Comparison of ENCODE assay signal across 1 cellular context in the genomic region with DNA sequence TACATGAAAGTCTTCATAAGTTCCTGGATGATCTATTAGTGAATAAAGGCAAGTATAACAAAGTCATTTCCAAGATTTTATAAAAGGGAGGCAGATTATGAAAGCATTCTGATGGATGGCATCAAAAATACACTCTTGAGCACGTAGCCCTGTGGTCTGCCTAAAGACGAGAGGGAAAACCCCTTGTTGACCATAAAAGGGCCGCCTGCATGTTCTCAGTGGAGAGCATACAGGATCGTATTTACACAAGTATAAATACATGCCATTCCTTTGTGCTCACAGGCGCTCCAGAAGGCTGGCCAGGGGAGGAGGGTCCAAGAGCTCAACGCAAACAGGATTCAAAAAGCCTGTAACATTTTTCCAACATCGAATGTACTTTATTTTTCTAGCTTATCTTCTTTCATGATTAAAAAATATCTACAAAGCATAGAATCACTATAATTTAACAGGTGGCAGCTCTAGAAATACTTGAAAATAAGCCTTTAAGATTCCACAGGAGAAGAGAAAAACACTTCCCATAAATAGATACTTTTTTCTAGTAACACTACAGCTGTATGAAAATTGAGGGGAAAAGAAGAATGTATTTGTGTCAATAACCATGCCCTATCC.
TF ChIP-seq lines count a peak whose summit lies in the region.

No MANE protein-coding gene starts in this region.

TF ChIP-seq in HepG2, 621 proteins besides CTCF, POLR2A, EP300 and RAD21 (continued from another document and continues in another):
- TF ChIP-seq, protein P1, sequence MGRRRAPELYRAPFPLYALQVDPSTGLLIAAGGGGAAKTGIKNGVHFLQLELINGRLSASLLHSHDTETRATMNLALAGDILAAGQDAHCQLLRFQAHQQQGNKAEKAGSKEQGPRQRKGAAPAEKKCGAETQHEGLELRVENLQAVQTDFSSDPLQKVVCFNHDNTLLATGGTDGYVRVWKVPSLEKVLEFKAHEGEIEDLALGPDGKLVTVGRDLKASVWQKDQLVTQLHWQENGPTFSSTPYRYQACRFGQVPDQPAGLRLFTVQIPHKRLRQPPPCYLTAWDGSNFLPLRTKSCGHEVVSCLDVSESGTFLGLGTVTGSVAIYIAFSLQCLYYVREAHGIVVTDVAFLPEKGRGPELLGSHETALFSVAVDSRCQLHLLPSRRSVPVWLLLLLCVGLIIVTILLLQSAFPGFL (CRISPR knock-in tag; IDR thresholded peaks at IDR 0.05) = no peak
- TF ChIP-seq SP5 (CRISPR knock-in tag; IDR thresholded peaks at IDR 0.05; ENCODE audit: borderline replicate concordance, low read depth) = peak; percentile 64; the same call in 1 of the 2 replicates
- TF ChIP-seq FOXJ3 (CRISPR knock-in tag; IDR thresholded peaks at IDR 0.05; ENCODE audit: borderline replicate concordance) = peak; percentile 83; the same call in 1 of the 2 replicates
- no peak for TF ChIP-seq ZFP41 (CRISPR knock-in tag; IDR thresholded peaks at IDR 0.05; ENCODE audit: borderline replicate concordance)
- TF ChIP-seq ZMYM2 (CRISPR knock-in tag; IDR thresholded peaks at IDR 0.05) = no peak
- TF ChIP-seq, protein P2, sequence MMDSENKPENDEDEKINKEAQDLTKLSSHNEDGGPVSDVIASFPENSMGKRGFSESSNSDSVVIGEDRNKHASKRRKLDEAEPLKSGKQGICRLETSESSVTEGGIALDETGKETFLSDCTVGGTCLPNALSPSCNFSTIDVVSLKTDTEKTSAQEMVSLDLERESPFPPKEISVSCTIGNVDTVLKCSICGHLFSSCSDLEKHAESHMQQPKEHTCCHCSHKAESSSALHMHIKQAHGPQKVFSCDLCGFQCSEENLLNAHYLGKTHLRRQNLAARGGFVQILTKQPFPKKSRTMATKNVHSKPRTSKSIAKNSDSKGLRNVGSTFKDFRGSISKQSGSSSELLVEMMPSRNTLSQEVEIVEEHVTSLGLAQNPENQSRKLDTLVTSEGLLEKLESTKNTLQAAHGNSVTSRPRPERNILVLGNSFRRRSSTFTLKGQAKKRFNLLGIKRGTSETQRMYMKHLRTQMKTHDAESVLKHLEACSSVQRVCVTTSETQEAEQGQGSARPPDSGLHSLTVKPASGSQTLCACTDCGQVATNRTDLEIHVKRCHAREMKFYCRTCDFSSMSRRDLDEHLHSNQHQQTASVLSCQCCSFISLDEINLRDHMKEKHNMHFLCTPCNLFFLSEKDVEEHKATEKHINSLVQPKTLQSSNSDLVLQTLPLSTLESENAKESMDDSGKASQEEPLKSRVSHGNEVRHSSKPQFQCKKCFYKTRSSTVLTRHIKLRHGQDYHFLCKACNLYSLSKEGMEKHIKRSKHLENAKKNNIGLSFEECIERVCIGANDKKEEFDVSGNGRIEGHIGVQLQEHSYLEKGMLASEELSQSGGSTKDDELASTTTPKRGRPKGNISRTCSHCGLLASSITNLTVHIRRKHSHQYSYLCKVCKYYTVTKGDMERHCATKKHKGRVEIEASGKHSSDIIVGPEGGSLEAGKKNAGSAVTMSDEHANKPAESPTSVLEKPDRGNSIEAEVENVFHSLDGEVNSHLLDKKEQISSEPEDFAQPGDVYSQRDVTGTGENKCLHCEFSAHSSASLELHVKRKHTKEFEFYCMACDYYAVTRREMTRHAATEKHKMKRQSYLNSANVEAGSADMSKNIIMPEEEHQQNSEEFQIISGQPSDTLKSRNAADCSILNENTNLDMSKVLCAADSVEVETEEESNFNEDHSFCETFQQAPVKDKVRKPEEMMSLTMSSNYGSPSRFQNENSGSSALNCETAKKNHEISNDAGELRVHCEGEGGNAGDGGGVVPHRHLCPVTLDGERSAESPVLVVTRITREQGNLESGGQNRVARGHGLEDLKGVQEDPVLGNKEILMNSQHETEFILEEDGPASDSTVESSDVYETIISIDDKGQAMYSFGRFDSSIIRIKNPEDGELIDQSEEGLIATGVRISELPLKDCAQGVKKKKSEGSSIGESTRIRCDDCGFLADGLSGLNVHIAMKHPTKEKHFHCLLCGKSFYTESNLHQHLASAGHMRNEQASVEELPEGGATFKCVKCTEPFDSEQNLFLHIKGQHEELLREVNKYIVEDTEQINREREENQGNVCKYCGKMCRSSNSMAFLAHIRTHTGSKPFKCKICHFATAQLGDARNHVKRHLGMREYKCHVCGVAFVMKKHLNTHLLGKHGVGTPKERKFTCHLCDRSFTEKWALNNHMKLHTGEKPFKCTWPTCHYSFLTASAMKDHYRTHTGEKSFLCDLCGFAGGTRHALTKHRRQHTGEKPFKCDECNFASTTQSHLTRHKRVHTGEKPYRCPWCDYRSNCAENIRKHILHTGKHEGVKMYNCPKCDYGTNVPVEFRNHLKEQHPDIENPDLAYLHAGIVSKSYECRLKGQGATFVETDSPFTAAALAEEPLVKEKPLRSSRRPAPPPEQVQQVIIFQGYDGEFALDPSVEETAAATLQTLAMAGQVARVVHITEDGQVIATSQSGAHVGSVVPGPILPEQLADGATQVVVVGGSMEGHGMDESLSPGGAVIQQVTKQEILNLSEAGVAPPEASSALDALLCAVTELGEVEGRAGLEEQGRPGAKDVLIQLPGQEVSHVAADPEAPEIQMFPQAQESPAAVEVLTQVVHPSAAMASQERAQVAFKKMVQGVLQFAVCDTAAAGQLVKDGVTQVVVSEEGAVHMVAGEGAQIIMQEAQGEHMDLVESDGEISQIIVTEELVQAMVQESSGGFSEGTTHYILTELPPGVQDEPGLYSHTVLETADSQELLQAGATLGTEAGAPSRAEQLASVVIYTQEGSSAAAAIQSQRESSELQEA (CRISPR knock-in tag; IDR thresholded peaks at IDR 0.05; ENCODE audit: not compliant biosample characterization) = no peak
- TF ChIP-seq, protein P3, sequence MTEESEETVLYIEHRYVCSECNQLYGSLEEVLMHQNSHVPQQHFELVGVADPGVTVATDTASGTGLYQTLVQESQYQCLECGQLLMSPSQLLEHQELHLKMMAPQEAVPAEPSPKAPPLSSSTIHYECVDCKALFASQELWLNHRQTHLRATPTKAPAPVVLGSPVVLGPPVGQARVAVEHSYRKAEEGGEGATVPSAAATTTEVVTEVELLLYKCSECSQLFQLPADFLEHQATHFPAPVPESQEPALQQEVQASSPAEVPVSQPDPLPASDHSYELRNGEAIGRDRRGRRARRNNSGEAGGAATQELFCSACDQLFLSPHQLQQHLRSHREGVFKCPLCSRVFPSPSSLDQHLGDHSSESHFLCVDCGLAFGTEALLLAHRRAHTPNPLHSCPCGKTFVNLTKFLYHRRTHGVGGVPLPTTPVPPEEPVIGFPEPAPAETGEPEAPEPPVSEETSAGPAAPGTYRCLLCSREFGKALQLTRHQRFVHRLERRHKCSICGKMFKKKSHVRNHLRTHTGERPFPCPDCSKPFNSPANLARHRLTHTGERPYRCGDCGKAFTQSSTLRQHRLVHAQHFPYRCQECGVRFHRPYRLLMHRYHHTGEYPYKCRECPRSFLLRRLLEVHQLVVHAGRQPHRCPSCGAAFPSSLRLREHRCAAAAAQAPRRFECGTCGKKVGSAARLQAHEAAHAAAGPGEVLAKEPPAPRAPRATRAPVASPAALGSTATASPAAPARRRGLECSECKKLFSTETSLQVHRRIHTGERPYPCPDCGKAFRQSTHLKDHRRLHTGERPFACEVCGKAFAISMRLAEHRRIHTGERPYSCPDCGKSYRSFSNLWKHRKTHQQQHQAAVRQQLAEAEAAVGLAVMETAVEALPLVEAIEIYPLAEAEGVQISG (CRISPR knock-in tag; IDR thresholded peaks at IDR 0.05) = 0 out of 2 replicates have a peak, but pooled peaks have one; percentile 29
- no peak for TF ChIP-seq RFX3 (CRISPR knock-in tag; IDR thresholded peaks at IDR 0.05)
- TF ChIP-seq, protein P4, sequence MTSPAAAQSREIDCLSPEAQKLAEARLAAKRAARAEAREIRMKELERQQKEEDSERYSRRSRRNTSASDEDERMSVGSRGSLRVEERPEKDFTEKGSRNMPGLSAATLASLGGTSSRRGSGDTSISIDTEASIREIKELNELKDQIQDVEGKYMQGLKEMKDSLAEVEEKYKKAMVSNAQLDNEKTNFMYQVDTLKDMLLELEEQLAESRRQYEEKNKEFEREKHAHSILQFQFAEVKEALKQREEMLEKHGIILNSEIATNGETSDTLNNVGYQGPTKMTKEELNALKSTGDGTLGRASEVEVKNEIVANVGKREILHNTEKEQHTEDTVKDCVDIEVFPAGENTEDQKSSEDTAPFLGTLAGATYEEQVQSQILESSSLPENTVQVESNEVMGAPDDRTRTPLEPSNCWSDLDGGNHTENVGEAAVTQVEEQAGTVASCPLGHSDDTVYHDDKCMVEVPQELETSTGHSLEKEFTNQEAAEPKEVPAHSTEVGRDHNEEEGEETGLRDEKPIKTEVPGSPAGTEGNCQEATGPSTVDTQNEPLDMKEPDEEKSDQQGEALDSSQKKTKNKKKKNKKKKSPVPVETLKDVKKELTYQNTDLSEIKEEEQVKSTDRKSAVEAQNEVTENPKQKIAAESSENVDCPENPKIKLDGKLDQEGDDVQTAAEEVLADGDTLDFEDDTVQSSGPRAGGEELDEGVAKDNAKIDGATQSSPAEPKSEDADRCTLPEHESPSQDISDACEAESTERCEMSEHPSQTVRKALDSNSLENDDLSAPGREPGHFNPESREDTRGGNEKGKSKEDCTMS (CRISPR knock-in tag; conservative IDR thresholded peaks at IDR 0.05) = no peak
- TF ChIP-seq NCOR1 (IDR thresholded peaks at IDR 0.05; ENCODE audit: borderline replicate concordance, low read length) = peak; percentile 34; the same call in 1 of the 2 replicates
- TF ChIP-seq, protein P5, sequence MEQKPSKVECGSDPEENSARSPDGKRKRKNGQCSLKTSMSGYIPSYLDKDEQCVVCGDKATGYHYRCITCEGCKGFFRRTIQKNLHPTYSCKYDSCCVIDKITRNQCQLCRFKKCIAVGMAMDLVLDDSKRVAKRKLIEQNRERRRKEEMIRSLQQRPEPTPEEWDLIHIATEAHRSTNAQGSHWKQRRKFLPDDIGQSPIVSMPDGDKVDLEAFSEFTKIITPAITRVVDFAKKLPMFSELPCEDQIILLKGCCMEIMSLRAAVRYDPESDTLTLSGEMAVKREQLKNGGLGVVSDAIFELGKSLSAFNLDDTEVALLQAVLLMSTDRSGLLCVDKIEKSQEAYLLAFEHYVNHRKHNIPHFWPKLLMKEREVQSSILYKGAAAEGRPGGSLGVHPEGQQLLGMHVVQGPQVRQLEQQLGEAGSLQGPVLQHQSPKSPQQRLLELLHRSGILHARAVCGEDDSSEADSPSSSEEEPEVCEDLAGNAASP (CRISPR knock-in tag; IDR thresholded peaks at IDR 0.05; ENCODE audit: borderline replicate concordance) = peak; percentile 46; the same call in 1 of the 2 replicates
- peak; percentile 30; the same call in 1 of the 2 replicates for TF ChIP-seq ZNF121 (CRISPR knock-in tag; IDR thresholded peaks at IDR 0.05)
- TF ChIP-seq ZBTB8A (CRISPR knock-in tag; IDR thresholded peaks at IDR 0.05; ENCODE audit: borderline replicate concordance, low read depth) = no peak
- no peak for TF ChIP-seq KLF11 (CRISPR knock-in tag; IDR thresholded peaks at IDR 0.05)
- TF ChIP-seq, protein P6, sequence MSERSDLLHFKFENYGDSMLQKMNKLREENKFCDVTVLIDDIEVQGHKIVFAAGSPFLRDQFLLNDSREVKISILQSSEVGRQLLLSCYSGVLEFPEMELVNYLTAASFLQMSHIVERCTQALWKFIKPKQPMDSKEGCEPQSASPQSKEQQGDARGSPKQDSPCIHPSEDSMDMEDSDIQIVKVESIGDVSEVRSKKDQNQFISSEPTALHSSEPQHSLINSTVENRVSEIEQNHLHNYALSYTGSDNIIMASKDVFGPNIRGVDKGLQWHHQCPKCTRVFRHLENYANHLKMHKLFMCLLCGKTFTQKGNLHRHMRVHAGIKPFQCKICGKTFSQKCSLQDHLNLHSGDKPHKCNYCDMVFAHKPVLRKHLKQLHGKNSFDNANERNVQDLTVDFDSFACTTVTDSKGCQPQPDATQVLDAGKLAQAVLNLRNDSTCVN (CRISPR knock-in tag; IDR thresholded peaks at IDR 0.05; ENCODE audit: borderline replicate concordance) = peak; percentile 90
- no peak for TF ChIP-seq ZNF484 (CRISPR knock-in tag; IDR thresholded peaks at IDR 0.05; ENCODE audit: borderline replicate concordance, low read depth)
- TF ChIP-seq ZNF12 (CRISPR knock-in tag; IDR thresholded peaks at IDR 0.05) = no peak
- TF ChIP-seq, protein P7, sequence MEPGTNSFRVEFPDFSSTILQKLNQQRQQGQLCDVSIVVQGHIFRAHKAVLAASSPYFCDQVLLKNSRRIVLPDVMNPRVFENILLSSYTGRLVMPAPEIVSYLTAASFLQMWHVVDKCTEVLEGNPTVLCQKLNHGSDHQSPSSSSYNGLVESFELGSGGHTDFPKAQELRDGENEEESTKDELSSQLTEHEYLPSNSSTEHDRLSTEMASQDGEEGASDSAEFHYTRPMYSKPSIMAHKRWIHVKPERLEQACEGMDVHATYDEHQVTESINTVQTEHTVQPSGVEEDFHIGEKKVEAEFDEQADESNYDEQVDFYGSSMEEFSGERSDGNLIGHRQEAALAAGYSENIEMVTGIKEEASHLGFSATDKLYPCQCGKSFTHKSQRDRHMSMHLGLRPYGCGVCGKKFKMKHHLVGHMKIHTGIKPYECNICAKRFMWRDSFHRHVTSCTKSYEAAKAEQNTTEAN (CRISPR knock-in tag; conservative IDR thresholded peaks at IDR 0.05) = no peak
- TF ChIP-seq ZBTB20 (CRISPR knock-in tag; IDR thresholded peaks at IDR 0.05; ENCODE audit: borderline replicate concordance, low read depth) = peak; percentile 80; the same call in 1 of the 2 replicates
- TF ChIP-seq ZNF180 (CRISPR knock-in tag; IDR thresholded peaks at IDR 0.05; ENCODE audit: borderline replicate concordance, low read depth) = no peak
- TF ChIP-seq ZNF615 (CRISPR knock-in tag; IDR thresholded peaks at IDR 0.05; ENCODE audit: borderline replicate concordance) = no peak
- TF ChIP-seq THAP11 (CRISPR knock-in tag; IDR thresholded peaks at IDR 0.05) = peak; percentile 37; the same call in 1 of the 2 replicates
- TF ChIP-seq REL (CRISPR knock-in tag; conservative IDR thresholded peaks at IDR 0.05) = no peak
- no peak; the same call in 1 of the 2 replicates for TF ChIP-seq YEATS4 (CRISPR knock-in tag; IDR thresholded peaks at IDR 0.05; ENCODE audit: borderline replicate concordance)
- no peak for TF ChIP-seq ZNF136 (CRISPR knock-in tag; IDR thresholded peaks at IDR 0.05; ENCODE audit: low read depth)
- no peak for TF ChIP-seq KAT8 (CRISPR knock-in tag; IDR thresholded peaks at IDR 0.05)
- TF ChIP-seq, protein P8, sequence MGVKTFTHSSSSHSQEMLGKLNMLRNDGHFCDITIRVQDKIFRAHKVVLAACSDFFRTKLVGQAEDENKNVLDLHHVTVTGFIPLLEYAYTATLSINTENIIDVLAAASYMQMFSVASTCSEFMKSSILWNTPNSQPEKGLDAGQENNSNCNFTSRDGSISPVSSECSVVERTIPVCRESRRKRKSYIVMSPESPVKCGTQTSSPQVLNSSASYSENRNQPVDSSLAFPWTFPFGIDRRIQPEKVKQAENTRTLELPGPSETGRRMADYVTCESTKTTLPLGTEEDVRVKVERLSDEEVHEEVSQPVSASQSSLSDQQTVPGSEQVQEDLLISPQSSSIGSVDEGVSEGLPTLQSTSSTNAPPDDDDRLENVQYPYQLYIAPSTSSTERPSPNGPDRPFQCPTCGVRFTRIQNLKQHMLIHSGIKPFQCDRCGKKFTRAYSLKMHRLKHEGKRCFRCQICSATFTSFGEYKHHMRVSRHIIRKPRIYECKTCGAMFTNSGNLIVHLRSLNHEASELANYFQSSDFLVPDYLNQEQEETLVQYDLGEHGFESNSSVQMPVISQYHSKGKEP (CRISPR knock-in tag; IDR thresholded peaks at IDR 0.05) = no peak
- TF ChIP-seq HNRNPUL1 (IDR thresholded peaks at IDR 0.05; ENCODE audit: low read depth, low read length) = no peak
- no peak for TF ChIP-seq EZH2 (conservative IDR thresholded peaks at IDR 0.05; ENCODE audit: low read depth, low read length)
- no peak for TF ChIP-seq MZF1 (CRISPR knock-in tag; IDR thresholded peaks at IDR 0.05; ENCODE audit: borderline replicate concordance)
- no peak for TF ChIP-seq ARNT2 (CRISPR knock-in tag; IDR thresholded peaks at IDR 0.05; ENCODE audit: low read depth)
- TF ChIP-seq SNRNP70 (IDR thresholded peaks at IDR 0.05; ENCODE audit: low read depth, low read length) = no peak
- TF ChIP-seq ZNF143 (CRISPR knock-in tag; IDR thresholded peaks at IDR 0.05) = no peak
- TF ChIP-seq HCFC1 (IDR thresholded peaks at IDR 0.05; ENCODE audit: low read depth, low read length) = no peak
- peak; percentile 98 for TF ChIP-seq SRF (IDR thresholded peaks at IDR 0.05; ENCODE audit: low read depth, low read length)
- no peak for TF ChIP-seq ZFP1 (CRISPR knock-in tag; IDR thresholded peaks at IDR 0.05)
- TF ChIP-seq ZNF780A (CRISPR knock-in tag; IDR thresholded peaks at IDR 0.05) = no peak
